ENCODE assay signal across 2 cellular contexts in the genomic region with DNA sequence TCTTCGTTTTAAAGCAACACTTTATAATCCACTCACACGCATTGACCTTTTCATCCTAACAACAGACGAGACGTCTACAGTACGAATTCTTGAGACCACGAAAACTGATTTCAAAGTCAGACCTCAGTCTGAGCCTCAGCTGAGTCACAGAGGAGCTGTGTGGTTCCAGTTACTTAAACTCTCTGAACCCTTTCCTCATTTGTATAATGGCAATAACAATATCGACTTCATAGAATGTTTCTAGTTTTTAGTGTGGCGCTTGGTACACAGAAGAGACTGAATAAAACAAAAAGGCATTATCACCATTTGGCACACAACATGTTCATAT.
TF ChIP-seq lines count a peak whose summit lies in the region.

No MANE protein-coding gene starts in this region.

TF ChIP-seq in SK-N-SH, 30 proteins besides CTCF, POLR2A, EP300 and RAD21 (continued from another document):
- TF ChIP-seq, protein P1, sequence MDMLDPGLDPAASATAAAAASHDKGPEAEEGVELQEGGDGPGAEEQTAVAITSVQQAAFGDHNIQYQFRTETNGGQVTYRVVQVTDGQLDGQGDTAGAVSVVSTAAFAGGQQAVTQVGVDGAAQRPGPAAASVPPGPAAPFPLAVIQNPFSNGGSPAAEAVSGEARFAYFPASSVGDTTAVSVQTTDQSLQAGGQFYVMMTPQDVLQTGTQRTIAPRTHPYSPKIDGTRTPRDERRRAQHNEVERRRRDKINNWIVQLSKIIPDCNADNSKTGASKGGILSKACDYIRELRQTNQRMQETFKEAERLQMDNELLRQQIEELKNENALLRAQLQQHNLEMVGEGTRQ (IDR thresholded peaks at IDR 0.05; ENCODE audit: borderline replicate concordance, low read depth, low read length): no peak
- TF ChIP-seq JUND (IDR thresholded peaks at IDR 0.05) (no peak), GABPA (IDR thresholded peaks at IDR 0.05; ENCODE audit: low read depth) (no peak)
TF ChIP-seq in SK-N-SH: peak in this region for 1.

TF ChIP-seq in HepG2, 621 proteins besides CTCF, POLR2A, EP300 and RAD21 (continued from another document):
- TF ChIP-seq, protein P2, sequence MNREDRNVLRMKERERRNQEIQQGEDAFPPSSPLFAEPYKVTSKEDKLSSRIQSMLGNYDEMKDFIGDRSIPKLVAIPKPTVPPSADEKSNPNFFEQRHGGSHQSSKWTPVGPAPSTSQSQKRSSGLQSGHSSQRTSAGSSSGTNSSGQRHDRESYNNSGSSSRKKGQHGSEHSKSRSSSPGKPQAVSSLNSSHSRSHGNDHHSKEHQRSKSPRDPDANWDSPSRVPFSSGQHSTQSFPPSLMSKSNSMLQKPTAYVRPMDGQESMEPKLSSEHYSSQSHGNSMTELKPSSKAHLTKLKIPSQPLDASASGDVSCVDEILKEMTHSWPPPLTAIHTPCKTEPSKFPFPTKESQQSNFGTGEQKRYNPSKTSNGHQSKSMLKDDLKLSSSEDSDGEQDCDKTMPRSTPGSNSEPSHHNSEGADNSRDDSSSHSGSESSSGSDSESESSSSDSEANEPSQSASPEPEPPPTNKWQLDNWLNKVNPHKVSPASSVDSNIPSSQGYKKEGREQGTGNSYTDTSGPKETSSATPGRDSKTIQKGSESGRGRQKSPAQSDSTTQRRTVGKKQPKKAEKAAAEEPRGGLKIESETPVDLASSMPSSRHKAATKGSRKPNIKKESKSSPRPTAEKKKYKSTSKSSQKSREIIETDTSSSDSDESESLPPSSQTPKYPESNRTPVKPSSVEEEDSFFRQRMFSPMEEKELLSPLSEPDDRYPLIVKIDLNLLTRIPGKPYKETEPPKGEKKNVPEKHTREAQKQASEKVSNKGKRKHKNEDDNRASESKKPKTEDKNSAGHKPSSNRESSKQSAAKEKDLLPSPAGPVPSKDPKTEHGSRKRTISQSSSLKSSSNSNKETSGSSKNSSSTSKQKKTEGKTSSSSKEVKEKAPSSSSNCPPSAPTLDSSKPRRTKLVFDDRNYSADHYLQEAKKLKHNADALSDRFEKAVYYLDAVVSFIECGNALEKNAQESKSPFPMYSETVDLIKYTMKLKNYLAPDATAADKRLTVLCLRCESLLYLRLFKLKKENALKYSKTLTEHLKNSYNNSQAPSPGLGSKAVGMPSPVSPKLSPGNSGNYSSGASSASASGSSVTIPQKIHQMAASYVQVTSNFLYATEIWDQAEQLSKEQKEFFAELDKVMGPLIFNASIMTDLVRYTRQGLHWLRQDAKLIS (CRISPR knock-in tag; IDR thresholded peaks at IDR 0.05): no peak
- no peak for TF ChIP-seq TBP (CRISPR knock-in tag; IDR thresholded peaks at IDR 0.05)
- TF ChIP-seq ZMYM2 (CRISPR knock-in tag; IDR thresholded peaks at IDR 0.05): no peak
- TF ChIP-seq GATAD2A (CRISPR knock-in tag; IDR thresholded peaks at IDR 0.05): no peak
- TF ChIP-seq ELF3 (CRISPR knock-in tag; IDR thresholded peaks at IDR 0.05): no peak
- no peak for TF ChIP-seq ELF4 (CRISPR knock-in tag; IDR thresholded peaks at IDR 0.05; ENCODE audit: borderline replicate concordance)
- TF ChIP-seq GATAD1 (CRISPR knock-in tag; IDR thresholded peaks at IDR 0.05): no peak
- TF ChIP-seq ADNP (CRISPR knock-in tag; IDR thresholded peaks at IDR 0.05): no peak
- TF ChIP-seq, protein P3, sequence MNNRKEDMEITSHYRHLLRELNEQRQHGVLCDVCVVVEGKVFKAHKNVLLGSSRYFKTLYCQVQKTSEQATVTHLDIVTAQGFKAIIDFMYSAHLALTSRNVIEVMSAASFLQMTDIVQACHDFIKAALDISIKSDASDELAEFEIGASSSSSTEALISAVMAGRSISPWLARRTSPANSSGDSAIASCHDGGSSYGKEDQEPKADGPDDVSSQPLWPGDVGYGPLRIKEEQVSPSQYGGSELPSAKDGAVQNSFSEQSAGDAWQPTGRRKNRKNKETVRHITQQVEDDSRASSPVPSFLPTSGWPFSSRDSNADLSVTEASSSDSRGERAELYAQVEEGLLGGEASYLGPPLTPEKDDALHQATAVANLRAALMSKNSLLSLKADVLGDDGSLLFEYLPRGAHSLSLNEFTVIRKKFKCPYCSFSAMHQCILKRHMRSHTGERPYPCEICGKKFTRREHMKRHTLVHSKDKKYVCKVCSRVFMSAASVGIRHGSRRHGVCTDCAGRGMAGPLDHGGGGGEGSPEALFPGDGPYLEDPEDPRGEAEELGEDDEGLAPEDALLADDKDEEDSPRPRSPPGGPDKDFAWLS (CRISPR knock-in tag; IDR thresholded peaks at IDR 0.05; ENCODE audit: borderline replicate concordance): no peak
- TF ChIP-seq, protein P4, sequence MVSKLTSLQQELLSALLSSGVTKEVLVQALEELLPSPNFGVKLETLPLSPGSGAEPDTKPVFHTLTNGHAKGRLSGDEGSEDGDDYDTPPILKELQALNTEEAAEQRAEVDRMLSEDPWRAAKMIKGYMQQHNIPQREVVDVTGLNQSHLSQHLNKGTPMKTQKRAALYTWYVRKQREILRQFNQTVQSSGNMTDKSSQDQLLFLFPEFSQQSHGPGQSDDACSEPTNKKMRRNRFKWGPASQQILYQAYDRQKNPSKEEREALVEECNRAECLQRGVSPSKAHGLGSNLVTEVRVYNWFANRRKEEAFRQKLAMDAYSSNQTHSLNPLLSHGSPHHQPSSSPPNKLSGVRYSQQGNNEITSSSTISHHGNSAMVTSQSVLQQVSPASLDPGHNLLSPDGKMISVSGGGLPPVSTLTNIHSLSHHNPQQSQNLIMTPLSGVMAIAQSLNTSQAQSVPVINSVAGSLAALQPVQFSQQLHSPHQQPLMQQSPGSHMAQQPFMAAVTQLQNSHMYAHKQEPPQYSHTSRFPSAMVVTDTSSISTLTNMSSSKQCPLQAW (CRISPR knock-in tag; IDR thresholded peaks at IDR 0.05): no peak
- TF ChIP-seq NAIF1 (CRISPR knock-in tag; IDR thresholded peaks at IDR 0.05; ENCODE audit: borderline replicate concordance): no peak
- no peak for TF ChIP-seq RARA (CRISPR knock-in tag; IDR thresholded peaks at IDR 0.05)
- no peak for TF ChIP-seq BRCA1 (CRISPR knock-in tag; IDR thresholded peaks at IDR 0.05)
- TF ChIP-seq, protein P5, sequence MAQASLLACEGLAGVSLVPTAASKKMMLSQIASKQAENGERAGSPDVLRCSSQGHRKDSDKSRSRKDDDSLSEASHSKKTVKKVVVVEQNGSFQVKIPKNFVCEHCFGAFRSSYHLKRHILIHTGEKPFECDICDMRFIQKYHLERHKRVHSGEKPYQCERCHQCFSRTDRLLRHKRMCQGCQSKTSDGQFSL (CRISPR knock-in tag; IDR thresholded peaks at IDR 0.05): no peak
- TF ChIP-seq ZNF274 (CRISPR knock-in tag; IDR thresholded peaks at IDR 0.05): no peak
